ENCODE assay signal across 1 cellular context in the genomic region with DNA sequence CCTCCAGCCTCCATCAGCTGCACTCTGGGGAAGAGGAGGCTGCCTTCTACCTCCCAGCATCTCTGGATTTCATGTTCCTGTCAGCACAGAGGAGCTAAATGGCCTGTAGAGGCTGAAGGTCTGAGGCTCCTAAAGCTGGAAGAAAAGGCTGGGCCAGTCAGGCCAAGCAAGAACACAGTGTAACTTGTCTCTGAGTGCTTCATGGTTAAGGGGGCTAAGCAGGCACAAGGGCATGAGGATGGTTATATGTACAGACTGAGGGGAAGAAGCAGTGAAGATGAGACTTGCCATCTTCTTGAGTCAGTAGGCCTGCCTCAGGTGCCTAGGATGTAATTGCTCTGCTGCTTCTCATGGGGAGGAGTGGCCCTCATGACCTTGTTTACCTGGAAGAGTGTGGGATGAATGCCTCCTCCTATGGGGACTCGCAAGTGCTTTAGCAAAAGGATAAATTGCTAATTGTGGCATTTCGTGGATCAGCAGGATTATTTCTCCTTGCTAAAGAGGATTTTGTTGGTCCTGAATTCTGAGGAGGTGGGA.
A peak's percentile ranks its signal among the peaks of the same experiment; 100 is the strongest.
TF ChIP-seq lines count a peak whose summit lies in the region.

No MANE protein-coding gene starts in this region.

TF ChIP-seq in K562, 482 proteins besides CTCF, POLR2A, EP300 and RAD21 (continued from another document):
- TF ChIP-seq, protein P1, sequence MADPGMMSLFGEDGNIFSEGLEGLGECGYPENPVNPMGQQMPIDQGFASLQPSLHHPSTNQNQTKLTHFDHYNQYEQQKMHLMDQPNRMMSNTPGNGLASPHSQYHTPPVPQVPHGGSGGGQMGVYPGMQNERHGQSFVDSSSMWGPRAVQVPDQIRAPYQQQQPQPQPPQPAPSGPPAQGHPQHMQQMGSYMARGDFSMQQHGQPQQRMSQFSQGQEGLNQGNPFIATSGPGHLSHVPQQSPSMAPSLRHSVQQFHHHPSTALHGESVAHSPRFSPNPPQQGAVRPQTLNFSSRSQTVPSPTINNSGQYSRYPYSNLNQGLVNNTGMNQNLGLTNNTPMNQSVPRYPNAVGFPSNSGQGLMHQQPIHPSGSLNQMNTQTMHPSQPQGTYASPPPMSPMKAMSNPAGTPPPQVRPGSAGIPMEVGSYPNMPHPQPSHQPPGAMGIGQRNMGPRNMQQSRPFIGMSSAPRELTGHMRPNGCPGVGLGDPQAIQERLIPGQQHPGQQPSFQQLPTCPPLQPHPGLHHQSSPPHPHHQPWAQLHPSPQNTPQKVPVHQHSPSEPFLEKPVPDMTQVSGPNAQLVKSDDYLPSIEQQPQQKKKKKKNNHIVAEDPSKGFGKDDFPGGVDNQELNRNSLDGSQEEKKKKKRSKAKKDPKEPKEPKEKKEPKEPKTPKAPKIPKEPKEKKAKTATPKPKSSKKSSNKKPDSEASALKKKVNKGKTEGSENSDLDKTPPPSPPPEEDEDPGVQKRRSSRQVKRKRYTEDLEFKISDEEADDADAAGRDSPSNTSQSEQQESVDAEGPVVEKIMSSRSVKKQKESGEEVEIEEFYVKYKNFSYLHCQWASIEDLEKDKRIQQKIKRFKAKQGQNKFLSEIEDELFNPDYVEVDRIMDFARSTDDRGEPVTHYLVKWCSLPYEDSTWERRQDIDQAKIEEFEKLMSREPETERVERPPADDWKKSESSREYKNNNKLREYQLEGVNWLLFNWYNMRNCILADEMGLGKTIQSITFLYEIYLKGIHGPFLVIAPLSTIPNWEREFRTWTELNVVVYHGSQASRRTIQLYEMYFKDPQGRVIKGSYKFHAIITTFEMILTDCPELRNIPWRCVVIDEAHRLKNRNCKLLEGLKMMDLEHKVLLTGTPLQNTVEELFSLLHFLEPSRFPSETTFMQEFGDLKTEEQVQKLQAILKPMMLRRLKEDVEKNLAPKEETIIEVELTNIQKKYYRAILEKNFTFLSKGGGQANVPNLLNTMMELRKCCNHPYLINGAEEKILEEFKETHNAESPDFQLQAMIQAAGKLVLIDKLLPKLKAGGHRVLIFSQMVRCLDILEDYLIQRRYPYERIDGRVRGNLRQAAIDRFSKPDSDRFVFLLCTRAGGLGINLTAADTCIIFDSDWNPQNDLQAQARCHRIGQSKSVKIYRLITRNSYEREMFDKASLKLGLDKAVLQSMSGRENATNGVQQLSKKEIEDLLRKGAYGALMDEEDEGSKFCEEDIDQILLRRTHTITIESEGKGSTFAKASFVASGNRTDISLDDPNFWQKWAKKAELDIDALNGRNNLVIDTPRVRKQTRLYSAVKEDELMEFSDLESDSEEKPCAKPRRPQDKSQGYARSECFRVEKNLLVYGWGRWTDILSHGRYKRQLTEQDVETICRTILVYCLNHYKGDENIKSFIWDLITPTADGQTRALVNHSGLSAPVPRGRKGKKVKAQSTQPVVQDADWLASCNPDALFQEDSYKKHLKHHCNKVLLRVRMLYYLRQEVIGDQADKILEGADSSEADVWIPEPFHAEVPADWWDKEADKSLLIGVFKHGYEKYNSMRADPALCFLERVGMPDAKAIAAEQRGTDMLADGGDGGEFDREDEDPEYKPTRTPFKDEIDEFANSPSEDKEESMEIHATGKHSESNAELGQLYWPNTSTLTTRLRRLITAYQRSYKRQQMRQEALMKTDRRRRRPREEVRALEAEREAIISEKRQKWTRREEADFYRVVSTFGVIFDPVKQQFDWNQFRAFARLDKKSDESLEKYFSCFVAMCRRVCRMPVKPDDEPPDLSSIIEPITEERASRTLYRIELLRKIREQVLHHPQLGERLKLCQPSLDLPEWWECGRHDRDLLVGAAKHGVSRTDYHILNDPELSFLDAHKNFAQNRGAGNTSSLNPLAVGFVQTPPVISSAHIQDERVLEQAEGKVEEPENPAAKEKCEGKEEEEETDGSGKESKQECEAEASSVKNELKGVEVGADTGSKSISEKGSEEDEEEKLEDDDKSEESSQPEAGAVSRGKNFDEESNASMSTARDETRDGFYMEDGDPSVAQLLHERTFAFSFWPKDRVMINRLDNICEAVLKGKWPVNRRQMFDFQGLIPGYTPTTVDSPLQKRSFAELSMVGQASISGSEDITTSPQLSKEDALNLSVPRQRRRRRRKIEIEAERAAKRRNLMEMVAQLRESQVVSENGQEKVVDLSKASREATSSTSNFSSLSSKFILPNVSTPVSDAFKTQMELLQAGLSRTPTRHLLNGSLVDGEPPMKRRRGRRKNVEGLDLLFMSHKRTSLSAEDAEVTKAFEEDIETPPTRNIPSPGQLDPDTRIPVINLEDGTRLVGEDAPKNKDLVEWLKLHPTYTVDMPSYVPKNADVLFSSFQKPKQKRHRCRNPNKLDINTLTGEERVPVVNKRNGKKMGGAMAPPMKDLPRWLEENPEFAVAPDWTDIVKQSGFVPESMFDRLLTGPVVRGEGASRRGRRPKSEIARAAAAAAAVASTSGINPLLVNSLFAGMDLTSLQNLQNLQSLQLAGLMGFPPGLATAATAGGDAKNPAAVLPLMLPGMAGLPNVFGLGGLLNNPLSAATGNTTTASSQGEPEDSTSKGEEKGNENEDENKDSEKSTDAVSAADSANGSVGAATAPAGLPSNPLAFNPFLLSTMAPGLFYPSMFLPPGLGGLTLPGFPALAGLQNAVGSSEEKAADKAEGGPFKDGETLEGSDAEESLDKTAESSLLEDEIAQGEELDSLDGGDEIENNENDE (IDR thresholded peaks at IDR 0.05; ENCODE audit: low read depth, low read length): peak; percentile 44
- TF ChIP-seq BHLHE40 (IDR thresholded peaks at IDR 0.05; ENCODE audit: low read length): 0 out of 2 replicates have a peak, but pooled peaks have one; percentile 7
- no peak for TF ChIP-seq ELF1 (tag; IDR thresholded peaks at IDR 0.05)
- no peak for TF ChIP-seq HDAC3 (IDR thresholded peaks at IDR 0.05; ENCODE audit: borderline replicate concordance, partially characterized antibody)
- TF ChIP-seq LARP7 (IDR thresholded peaks at IDR 0.05): no peak
- TF ChIP-seq PTRF (tag; IDR thresholded peaks at IDR 0.05): no peak
- TF ChIP-seq GATAD2B (IDR thresholded peaks at IDR 0.05; ENCODE audit: borderline replicate concordance): no peak
- TF ChIP-seq CHD1 (IDR thresholded peaks at IDR 0.05; ENCODE audit: low read length): no peak
- no peak for TF ChIP-seq BRF2 (IDR thresholded peaks at IDR 0.05; ENCODE audit: borderline replicate concordance, insufficient read depth, insufficient read length)
- 0 out of 2 replicates have a peak, but pooled peaks have one; percentile 13 for TF ChIP-seq PHF8 (IDR thresholded peaks at IDR 0.05; ENCODE audit: borderline replicate concordance, low read length)
